Comparison of ENCODE assay signal across 1 cellular context in the genomic region with DNA sequence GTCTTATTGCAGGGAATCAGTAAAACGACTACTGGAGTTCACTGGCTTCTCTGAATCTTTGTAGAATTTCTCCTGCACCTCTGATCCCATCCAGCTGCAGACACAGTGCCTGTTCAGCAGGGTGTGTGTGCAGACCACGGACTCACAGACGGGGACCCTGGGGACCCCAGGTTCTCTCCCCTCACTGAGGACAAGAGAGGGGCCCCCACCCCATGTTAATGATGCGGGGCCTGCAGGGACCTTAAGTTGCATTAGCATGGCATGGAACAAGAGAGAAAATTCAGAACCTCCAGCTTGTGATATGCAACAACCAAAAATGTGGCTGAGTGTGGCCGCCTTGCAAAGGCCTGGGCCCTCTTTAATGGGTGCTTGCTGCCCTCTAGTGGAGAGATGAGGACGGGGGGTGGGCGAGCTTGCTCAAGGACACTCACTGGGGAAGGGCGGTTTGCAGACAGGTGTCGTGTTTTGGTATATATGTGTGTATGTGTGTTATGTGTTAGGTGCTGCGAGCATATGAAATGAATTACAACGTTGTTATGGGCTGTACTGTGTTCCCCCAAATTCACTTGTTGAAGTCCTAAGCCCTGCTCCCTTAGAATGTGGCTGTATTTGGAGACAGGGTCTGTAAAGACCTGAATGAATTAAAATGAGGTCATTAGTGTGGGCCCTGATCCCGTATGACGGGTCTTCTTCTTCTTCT.
A peak's percentile ranks its signal among the peaks of the same experiment; 100 is the strongest.
TF ChIP-seq lines count a peak whose summit lies in the region.

No MANE protein-coding gene starts in this region.

TF ChIP-seq in K562, 482 proteins besides CTCF, POLR2A, EP300 and RAD21 (continued from another document and continues in another):
- TF ChIP-seq, protein P1, sequence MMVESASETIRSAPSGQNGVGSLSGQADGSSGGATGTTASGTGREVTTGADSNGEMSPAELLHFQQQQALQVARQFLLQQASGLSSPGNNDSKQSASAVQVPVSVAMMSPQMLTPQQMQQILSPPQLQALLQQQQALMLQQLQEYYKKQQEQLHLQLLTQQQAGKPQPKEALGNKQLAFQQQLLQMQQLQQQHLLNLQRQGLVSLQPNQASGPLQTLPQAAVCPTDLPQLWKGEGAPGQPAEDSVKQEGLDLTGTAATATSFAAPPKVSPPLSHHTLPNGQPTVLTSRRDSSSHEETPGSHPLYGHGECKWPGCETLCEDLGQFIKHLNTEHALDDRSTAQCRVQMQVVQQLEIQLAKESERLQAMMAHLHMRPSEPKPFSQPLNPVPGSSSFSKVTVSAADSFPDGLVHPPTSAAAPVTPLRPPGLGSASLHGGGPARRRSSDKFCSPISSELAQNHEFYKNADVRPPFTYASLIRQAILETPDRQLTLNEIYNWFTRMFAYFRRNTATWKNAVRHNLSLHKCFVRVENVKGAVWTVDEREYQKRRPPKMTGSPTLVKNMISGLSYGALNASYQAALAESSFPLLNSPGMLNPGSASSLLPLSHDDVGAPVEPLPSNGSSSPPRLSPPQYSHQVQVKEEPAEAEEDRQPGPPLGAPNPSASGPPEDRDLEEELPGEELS (CRISPR knock-in tag; IDR thresholded peaks at IDR 0.05; ENCODE audit: borderline replicate concordance) = no peak
- TF ChIP-seq KDM1A (IDR thresholded peaks at IDR 0.05) (no peak), SAP30 (IDR thresholded peaks at IDR 0.05; ENCODE audit: borderline replicate concordance, insufficient read depth, low read depth, low read length, poor library complexity, severe bottlenecking) (no peak), DACH1 (IDR thresholded peaks at IDR 0.05; ENCODE audit: partially characterized antibody) (no peak), MCM5 (IDR thresholded peaks at IDR 0.05; ENCODE audit: low read depth) (no peak), PHF21A (IDR thresholded peaks at IDR 0.05; ENCODE audit: borderline replicate concordance, low read depth) (no peak), ZNF282 (CRISPR knock-in tag; IDR thresholded peaks at IDR 0.05) (no peak), POLR2AphosphoS5 (IDR thresholded peaks at IDR 0.05; ENCODE audit: control insufficient read depth, insufficient read depth, low read depth, low read length) (no peak), YBX1 (IDR thresholded peaks at IDR 0.05) (no peak), ZNF253 (CRISPR knock-in tag; conservative IDR thresholded peaks at IDR 0.05) (peak; percentile 53; the same call in 1 of the 2 replicates), PTTG1 (tag; IDR thresholded peaks at IDR 0.05; ENCODE audit: low read depth) (no peak), NFE2L1 (tag; IDR thresholded peaks at IDR 0.05; ENCODE audit: borderline replicate concordance, low read depth) (no peak), ZNF121 (CRISPR knock-in tag; conservative IDR thresholded peaks at IDR 0.05) (no peak), RBM14 (IDR thresholded peaks at IDR 0.05; ENCODE audit: borderline replicate concordance, insufficient read depth, low read depth, low read length) (no peak), PML (IDR thresholded peaks at IDR 0.05; ENCODE audit: low read length) (0 out of 2 replicates have a peak, but pooled peaks have one; percentile 25), ZKSCAN8 (CRISPR knock-in tag; IDR thresholded peaks at IDR 0.05) (no peak), CREM (IDR thresholded peaks at IDR 0.05; ENCODE audit: low read depth) (peak; percentile 90), ZFPM2 (CRISPR knock-in tag; IDR thresholded peaks at IDR 0.05) (peak; percentile 94), RBM39 (optimal IDR thresholded peaks at IDR 0.05; ENCODE audit: low read depth, low read length) (no peak), ZNF445 (CRISPR knock-in tag; IDR thresholded peaks at IDR 0.05; ENCODE audit: low read depth) (no peak), SP1 (CRISPR knock-in tag; IDR thresholded peaks at IDR 0.05) (peak; percentile 96), FOXA1 (IDR thresholded peaks at IDR 0.05; ENCODE audit: borderline replicate concordance) (no peak), ATF1 (CRISPR knock-in tag; IDR thresholded peaks at IDR 0.05) (no peak), ATF1 (tag; IDR thresholded peaks at IDR 0.05) (peak; percentile 64), PTBP1 (IDR thresholded peaks at IDR 0.05; ENCODE audit: low read depth, low read length) (no peak; the same call in 1 of the 2 replicates), TCF3 (CRISPR knock-in tag; IDR thresholded peaks at IDR 0.05) (no peak), ZNF583 (CRISPR knock-in tag; IDR thresholded peaks at IDR 0.05) (peak; percentile 19; the same call in 1 of the 2 replicates), PCBP1 (IDR thresholded peaks at IDR 0.05; ENCODE audit: low read depth, low read length, poor library complexity, severe bottlenecking) (no peak), SMARCC2 (IDR thresholded peaks at IDR 0.05; ENCODE audit: low read depth) (no peak), FIP1L1 (IDR thresholded peaks at IDR 0.05; ENCODE audit: low read depth, low read length, poor library complexity, severe bottlenecking) (no peak), RBM22 (IDR thresholded peaks at IDR 0.05; ENCODE audit: low read depth, low read length, poor library complexity, severe bottlenecking) (no peak), ZNF146 (CRISPR knock-in tag; IDR thresholded peaks at IDR 0.05; ENCODE audit: unreplicated experiment) (no peak), MAFF (IDR thresholded peaks at IDR 0.05; ENCODE audit: low read length) (no peak), KDM4B (IDR thresholded peaks at IDR 0.05; ENCODE audit: borderline replicate concordance in 2 of 2, low read depth in 1 of 2) (0 out of 4 replicates have a peak, but pooled peaks of 1 of the 2 experiments have one; percentile 57), RB1 (IDR thresholded peaks at IDR 0.05; ENCODE audit: low read depth) (no peak), RHOXF2B (CRISPR knock-in tag; conservative IDR thresholded peaks at IDR 0.05) (peak; percentile 80), ZNF197 (CRISPR knock-in tag; IDR thresholded peaks at IDR 0.05; ENCODE audit: low read depth) (no peak), NR2C1 (IDR thresholded peaks at IDR 0.05) (peak; percentile 47; the same call in 1 of the 2 replicates), NR2C1 (tag; IDR thresholded peaks at IDR 0.05) (no peak), DIDO1 (tag; IDR thresholded peaks at IDR 0.05; ENCODE audit: low read depth) (no peak), ZNF77 (CRISPR knock-in tag; IDR thresholded peaks at IDR 0.05) (no peak), GABPB1 (CRISPR knock-in tag; IDR thresholded peaks at IDR 0.05) (no peak)
- TF ChIP-seq, protein P2, sequence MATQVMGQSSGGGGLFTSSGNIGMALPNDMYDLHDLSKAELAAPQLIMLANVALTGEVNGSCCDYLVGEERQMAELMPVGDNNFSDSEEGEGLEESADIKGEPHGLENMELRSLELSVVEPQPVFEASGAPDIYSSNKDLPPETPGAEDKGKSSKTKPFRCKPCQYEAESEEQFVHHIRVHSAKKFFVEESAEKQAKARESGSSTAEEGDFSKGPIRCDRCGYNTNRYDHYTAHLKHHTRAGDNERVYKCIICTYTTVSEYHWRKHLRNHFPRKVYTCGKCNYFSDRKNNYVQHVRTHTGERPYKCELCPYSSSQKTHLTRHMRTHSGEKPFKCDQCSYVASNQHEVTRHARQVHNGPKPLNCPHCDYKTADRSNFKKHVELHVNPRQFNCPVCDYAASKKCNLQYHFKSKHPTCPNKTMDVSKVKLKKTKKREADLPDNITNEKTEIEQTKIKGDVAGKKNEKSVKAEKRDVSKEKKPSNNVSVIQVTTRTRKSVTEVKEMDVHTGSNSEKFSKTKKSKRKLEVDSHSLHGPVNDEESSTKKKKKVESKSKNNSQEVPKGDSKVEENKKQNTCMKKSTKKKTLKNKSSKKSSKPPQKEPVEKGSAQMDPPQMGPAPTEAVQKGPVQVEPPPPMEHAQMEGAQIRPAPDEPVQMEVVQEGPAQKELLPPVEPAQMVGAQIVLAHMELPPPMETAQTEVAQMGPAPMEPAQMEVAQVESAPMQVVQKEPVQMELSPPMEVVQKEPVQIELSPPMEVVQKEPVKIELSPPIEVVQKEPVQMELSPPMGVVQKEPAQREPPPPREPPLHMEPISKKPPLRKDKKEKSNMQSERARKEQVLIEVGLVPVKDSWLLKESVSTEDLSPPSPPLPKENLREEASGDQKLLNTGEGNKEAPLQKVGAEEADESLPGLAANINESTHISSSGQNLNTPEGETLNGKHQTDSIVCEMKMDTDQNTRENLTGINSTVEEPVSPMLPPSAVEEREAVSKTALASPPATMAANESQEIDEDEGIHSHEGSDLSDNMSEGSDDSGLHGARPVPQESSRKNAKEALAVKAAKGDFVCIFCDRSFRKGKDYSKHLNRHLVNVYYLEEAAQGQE (CRISPR knock-in tag; IDR thresholded peaks at IDR 0.05; ENCODE audit: low read depth) = peak; percentile 77; the same call in 1 of the 2 replicates
- TF ChIP-seq, protein P3, sequence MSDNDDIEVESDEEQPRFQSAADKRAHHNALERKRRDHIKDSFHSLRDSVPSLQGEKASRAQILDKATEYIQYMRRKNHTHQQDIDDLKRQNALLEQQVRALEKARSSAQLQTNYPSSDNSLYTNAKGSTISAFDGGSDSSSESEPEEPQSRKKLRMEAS (CRISPR knock-in tag; IDR thresholded peaks at IDR 0.05) = no peak
- TF ChIP-seq, protein P4, sequence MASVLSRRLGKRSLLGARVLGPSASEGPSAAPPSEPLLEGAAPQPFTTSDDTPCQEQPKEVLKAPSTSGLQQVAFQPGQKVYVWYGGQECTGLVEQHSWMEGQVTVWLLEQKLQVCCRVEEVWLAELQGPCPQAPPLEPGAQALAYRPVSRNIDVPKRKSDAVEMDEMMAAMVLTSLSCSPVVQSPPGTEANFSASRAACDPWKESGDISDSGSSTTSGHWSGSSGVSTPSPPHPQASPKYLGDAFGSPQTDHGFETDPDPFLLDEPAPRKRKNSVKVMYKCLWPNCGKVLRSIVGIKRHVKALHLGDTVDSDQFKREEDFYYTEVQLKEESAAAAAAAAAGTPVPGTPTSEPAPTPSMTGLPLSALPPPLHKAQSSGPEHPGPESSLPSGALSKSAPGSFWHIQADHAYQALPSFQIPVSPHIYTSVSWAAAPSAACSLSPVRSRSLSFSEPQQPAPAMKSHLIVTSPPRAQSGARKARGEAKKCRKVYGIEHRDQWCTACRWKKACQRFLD (CRISPR knock-in tag; IDR thresholded peaks at IDR 0.05) = no peak
- TF ChIP-seq, protein P5, sequence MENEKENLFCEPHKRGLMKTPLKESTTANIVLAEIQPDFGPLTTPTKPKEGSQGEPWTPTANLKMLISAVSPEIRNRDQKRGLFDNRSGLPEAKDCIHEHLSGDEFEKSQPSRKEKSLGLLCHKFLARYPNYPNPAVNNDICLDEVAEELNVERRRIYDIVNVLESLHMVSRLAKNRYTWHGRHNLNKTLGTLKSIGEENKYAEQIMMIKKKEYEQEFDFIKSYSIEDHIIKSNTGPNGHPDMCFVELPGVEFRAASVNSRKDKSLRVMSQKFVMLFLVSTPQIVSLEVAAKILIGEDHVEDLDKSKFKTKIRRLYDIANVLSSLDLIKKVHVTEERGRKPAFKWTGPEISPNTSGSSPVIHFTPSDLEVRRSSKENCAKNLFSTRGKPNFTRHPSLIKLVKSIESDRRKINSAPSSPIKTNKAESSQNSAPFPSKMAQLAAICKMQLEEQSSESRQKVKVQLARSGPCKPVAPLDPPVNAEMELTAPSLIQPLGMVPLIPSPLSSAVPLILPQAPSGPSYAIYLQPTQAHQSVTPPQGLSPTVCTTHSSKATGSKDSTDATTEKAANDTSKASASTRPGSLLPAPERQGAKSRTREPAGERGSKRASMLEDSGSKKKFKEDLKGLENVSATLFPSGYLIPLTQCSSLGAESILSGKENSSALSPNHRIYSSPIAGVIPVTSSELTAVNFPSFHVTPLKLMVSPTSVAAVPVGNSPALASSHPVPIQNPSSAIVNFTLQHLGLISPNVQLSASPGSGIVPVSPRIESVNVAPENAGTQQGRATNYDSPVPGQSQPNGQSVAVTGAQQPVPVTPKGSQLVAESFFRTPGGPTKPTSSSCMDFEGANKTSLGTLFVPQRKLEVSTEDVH (IDR thresholded peaks at IDR 0.05; ENCODE audit: low read depth, partially characterized antibody) = no peak
- TF ChIP-seq, protein P6, sequence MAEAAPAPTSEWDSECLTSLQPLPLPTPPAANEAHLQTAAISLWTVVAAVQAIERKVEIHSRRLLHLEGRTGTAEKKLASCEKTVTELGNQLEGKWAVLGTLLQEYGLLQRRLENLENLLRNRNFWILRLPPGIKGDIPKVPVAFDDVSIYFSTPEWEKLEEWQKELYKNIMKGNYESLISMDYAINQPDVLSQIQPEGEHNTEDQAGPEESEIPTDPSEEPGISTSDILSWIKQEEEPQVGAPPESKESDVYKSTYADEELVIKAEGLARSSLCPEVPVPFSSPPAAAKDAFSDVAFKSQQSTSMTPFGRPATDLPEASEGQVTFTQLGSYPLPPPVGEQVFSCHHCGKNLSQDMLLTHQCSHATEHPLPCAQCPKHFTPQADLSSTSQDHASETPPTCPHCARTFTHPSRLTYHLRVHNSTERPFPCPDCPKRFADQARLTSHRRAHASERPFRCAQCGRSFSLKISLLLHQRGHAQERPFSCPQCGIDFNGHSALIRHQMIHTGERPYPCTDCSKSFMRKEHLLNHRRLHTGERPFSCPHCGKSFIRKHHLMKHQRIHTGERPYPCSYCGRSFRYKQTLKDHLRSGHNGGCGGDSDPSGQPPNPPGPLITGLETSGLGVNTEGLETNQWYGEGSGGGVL (CRISPR knock-in tag; IDR thresholded peaks at IDR 0.05) = no peak
- TF ChIP-seq, protein P7, sequence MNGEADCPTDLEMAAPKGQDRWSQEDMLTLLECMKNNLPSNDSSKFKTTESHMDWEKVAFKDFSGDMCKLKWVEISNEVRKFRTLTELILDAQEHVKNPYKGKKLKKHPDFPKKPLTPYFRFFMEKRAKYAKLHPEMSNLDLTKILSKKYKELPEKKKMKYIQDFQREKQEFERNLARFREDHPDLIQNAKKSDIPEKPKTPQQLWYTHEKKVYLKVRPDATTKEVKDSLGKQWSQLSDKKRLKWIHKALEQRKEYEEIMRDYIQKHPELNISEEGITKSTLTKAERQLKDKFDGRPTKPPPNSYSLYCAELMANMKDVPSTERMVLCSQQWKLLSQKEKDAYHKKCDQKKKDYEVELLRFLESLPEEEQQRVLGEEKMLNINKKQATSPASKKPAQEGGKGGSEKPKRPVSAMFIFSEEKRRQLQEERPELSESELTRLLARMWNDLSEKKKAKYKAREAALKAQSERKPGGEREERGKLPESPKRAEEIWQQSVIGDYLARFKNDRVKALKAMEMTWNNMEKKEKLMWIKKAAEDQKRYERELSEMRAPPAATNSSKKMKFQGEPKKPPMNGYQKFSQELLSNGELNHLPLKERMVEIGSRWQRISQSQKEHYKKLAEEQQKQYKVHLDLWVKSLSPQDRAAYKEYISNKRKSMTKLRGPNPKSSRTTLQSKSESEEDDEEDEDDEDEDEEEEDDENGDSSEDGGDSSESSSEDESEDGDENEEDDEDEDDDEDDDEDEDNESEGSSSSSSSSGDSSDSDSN (IDR thresholded peaks at IDR 0.05; ENCODE audit: borderline replicate concordance in 1 of 2, low read depth in 2 of 2, low read length in 2 of 2) = 0 out of 4 replicates have a peak, but pooled peaks of 1 of the 2 experiments have one; percentile 65
- TF ChIP-seq, protein P8, sequence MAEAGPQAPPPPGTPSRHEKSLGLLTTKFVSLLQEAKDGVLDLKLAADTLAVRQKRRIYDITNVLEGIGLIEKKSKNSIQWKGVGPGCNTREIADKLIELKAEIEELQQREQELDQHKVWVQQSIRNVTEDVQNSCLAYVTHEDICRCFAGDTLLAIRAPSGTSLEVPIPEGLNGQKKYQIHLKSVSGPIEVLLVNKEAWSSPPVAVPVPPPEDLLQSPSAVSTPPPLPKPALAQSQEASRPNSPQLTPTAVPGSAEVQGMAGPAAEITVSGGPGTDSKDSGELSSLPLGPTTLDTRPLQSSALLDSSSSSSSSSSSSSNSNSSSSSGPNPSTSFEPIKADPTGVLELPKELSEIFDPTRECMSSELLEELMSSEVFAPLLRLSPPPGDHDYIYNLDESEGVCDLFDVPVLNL (CRISPR knock-in tag; IDR thresholded peaks at IDR 0.05; ENCODE audit: low read depth) = peak; percentile 81; the same call in 1 of the 2 replicates
- TF ChIP-seq, protein P9, sequence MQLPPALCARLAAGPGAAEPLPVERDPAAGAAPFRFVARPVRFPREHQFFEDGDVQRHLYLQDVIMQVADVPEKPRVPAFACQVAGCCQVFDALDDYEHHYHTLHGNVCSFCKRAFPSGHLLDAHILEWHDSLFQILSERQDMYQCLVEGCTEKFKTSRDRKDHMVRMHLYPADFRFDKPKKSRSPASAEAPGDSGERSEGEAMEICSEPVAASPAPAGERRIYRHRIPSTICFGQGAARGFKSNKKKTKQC (CRISPR knock-in tag; IDR thresholded peaks at IDR 0.05) = no peak
